1 cellular context compared by ENCODE assay signal in genomic region chr17:65137076-65137935, GRCh38.
TF ChIP-seq lines count a peak whose summit lies in the region.

RGS9 (plus strand) TSS chr17:65137370; CDS start chr17:65137541, 171 bp downstream.

TF ChIP-seq in HepG2, 621 proteins besides CTCF, POLR2A, EP300 and RAD21 (continued from another document and continues in another):
- no peak for TF ChIP-seq MEF2D (CRISPR knock-in tag; IDR thresholded peaks at IDR 0.05)
- TF ChIP-seq SMAD1 (CRISPR knock-in tag; IDR thresholded peaks at IDR 0.05; ENCODE audit: borderline replicate concordance, low read depth): no peak
- TF ChIP-seq TERF1 (CRISPR knock-in tag; IDR thresholded peaks at IDR 0.05): no peak
- TF ChIP-seq NFE2L2 (IDR thresholded peaks at IDR 0.05; ENCODE audit: low read length): no peak
- peak; percentile 90 for TF ChIP-seq HNRNPK (IDR thresholded peaks at IDR 0.05; ENCODE audit: low read depth, low read length, poor library complexity, severe bottlenecking)
- TF ChIP-seq ZSCAN21 (CRISPR knock-in tag; IDR thresholded peaks at IDR 0.05; ENCODE audit: borderline replicate concordance): no peak
- TF ChIP-seq ZNF3 (CRISPR knock-in tag; IDR thresholded peaks at IDR 0.05): no peak
- TF ChIP-seq ZNF609 (CRISPR knock-in tag; IDR thresholded peaks at IDR 0.05; ENCODE audit: borderline replicate concordance): no peak
- TF ChIP-seq NR2F2 (IDR thresholded peaks at IDR 0.05; ENCODE audit: borderline replicate concordance, low read depth): no peak
- peak; percentile 94 for TF ChIP-seq MTF2 (CRISPR knock-in tag; IDR thresholded peaks at IDR 0.05; ENCODE audit: borderline replicate concordance)
- TF ChIP-seq ARNT (IDR thresholded peaks at IDR 0.05): no peak
- no peak for TF ChIP-seq HCFC1 (IDR thresholded peaks at IDR 0.05; ENCODE audit: low read depth, low read length)
- no peak; the same call in 1 of the 2 replicates for TF ChIP-seq CAMTA2 (CRISPR knock-in tag; IDR thresholded peaks at IDR 0.05; ENCODE audit: borderline replicate concordance)
- no peak for TF ChIP-seq MBD4 (IDR thresholded peaks at IDR 0.05; ENCODE audit: borderline replicate concordance, low read length)
- no peak for TF ChIP-seq ESRRA (CRISPR knock-in tag; IDR thresholded peaks at IDR 0.05; ENCODE audit: low read depth)
- no peak for TF ChIP-seq ZNF326 (CRISPR knock-in tag; IDR thresholded peaks at IDR 0.05; ENCODE audit: borderline replicate concordance)
- no peak for TF ChIP-seq TIGD3 (CRISPR knock-in tag; IDR thresholded peaks at IDR 0.05; ENCODE audit: borderline replicate concordance)
- no peak; the same call in 1 of the 2 replicates for TF ChIP-seq KAT8 (CRISPR knock-in tag; IDR thresholded peaks at IDR 0.05)
- no peak for TF ChIP-seq CBX5 (CRISPR knock-in tag; IDR thresholded peaks at IDR 0.05; ENCODE audit: borderline replicate concordance)
- no peak for TF ChIP-seq ADNP (CRISPR knock-in tag; IDR thresholded peaks at IDR 0.05)
- TF ChIP-seq HMGXB3 (CRISPR knock-in tag; IDR thresholded peaks at IDR 0.05; ENCODE audit: borderline replicate concordance): no peak
- no peak for TF ChIP-seq ZFP62 (CRISPR knock-in tag; IDR thresholded peaks at IDR 0.05)
- no peak for TF ChIP-seq RFX1 (IDR thresholded peaks at IDR 0.05)
- no peak for TF ChIP-seq MAF1 (CRISPR knock-in tag; IDR thresholded peaks at IDR 0.05; ENCODE audit: borderline replicate concordance)
- TF ChIP-seq TOE1 (CRISPR knock-in tag; IDR thresholded peaks at IDR 0.05): no peak
- no peak for TF ChIP-seq AKAP8 (CRISPR knock-in tag; IDR thresholded peaks at IDR 0.05)
- TF ChIP-seq REPIN1 (CRISPR knock-in tag; IDR thresholded peaks at IDR 0.05; ENCODE audit: borderline replicate concordance, low read depth): peak; percentile 31; the same call in 1 of the 2 replicates
- TF ChIP-seq CREBL2 (CRISPR knock-in tag; IDR thresholded peaks at IDR 0.05; ENCODE audit: borderline replicate concordance): no peak; the same call in 1 of the 2 replicates
- TF ChIP-seq ZBTB10 (CRISPR knock-in tag; IDR thresholded peaks at IDR 0.05; ENCODE audit: borderline replicate concordance): no peak
- TF ChIP-seq ZSCAN25 (CRISPR knock-in tag; IDR thresholded peaks at IDR 0.05): 0 out of 2 replicates have a peak, but pooled peaks have one; percentile 21
- TF ChIP-seq SRSF9 (IDR thresholded peaks at IDR 0.05; ENCODE audit: borderline replicate concordance, insufficient read depth, low read depth, low read length, poor library complexity, severe bottlenecking): no peak
- TF ChIP-seq ZNF619 (CRISPR knock-in tag; IDR thresholded peaks at IDR 0.05): no peak
- no peak for TF ChIP-seq ZBTB1 (CRISPR knock-in tag; IDR thresholded peaks at IDR 0.05; ENCODE audit: borderline replicate concordance)
- no peak for TF ChIP-seq ZNF383 (CRISPR knock-in tag; IDR thresholded peaks at IDR 0.05; ENCODE audit: borderline replicate concordance)
- peak; percentile 65; the same call in 1 of the 2 replicates for TF ChIP-seq E2F5 (CRISPR knock-in tag; conservative IDR thresholded peaks at IDR 0.05)
- no peak for TF ChIP-seq ZNF784 (CRISPR knock-in tag; IDR thresholded peaks at IDR 0.05; ENCODE audit: borderline replicate concordance)
- no peak for TF ChIP-seq THYN1 (CRISPR knock-in tag; IDR thresholded peaks at IDR 0.05; ENCODE audit: borderline replicate concordance, low read depth)
- no peak for TF ChIP-seq HNRNPUL1 (IDR thresholded peaks at IDR 0.05; ENCODE audit: low read depth, low read length)
- no peak for TF ChIP-seq SKIL (CRISPR knock-in tag; IDR thresholded peaks at IDR 0.05; ENCODE audit: borderline replicate concordance)
- no peak for TF ChIP-seq YEATS2 (CRISPR knock-in tag; IDR thresholded peaks at IDR 0.05; ENCODE audit: borderline replicate concordance)
- TF ChIP-seq ZFP36L2 (CRISPR knock-in tag; IDR thresholded peaks at IDR 0.05): no peak
- no peak for TF ChIP-seq MTA3 (CRISPR knock-in tag; IDR thresholded peaks at IDR 0.05)
- TF ChIP-seq NFKBIZ (CRISPR knock-in tag; IDR thresholded peaks at IDR 0.05): no peak
- peak; percentile 68 for TF ChIP-seq MAZ (IDR thresholded peaks at IDR 0.05; ENCODE audit: borderline replicate concordance, low read depth, low read length)
- TF ChIP-seq MAZ (CRISPR knock-in tag; IDR thresholded peaks at IDR 0.05; ENCODE audit: low read depth): peak; percentile 64; the same call in 1 of the 2 replicates
- TF ChIP-seq THAP8 (CRISPR knock-in tag; IDR thresholded peaks at IDR 0.05; ENCODE audit: borderline replicate concordance): peak; percentile 72; the same call in 1 of the 2 replicates
